Comparison of ENCODE assay signal across 25 cellular contexts in the genomic region with DNA sequence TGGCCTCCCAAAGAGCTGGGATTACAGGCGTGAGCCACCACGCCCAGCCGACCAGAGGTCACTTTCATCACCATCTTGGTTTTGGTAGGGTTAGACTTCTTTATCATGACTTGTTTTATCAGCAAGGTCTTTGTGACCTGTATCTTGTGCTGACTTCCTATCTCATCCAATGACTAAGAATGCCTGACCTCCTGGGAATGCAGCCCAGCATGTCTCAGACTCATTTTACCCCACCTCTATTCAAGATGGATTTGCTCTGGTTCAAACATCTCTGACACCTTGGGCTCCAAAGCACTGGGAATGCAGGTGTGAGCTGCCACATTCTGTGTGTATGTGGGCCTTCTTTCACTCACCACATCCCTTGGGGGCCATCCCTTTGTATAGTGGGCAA.
"Had no signal": no experiment of that assay in that cellular context is flagged by ENCODE, and none has a peak within 500 bp of the region (broad histone marks: within the 10 kb centered on the region; RNA-seq: fewer than 3 reads in every experiment).

No MANE protein-coding gene starts in this region.

- H3K4me3 ChIP-seq: coronary artery, gastrocnemius medialis, left lung, neural progenitor cell, prostate gland, right atrium auricular region, sigmoid colon, spleen, testis, tibial nerve, upper lobe of right lung, uterus had no signal

- H3K36me3 ChIP-seq: gastrocnemius medialis, left lung, neural progenitor cell, prostate gland, right atrium auricular region, sigmoid colon, spleen, tibial nerve, upper lobe of right lung, uterus had no signal

- H3K4me1 ChIP-seq: neural progenitor cell, prostate gland, uterus had no signal

- DNase-seq: effector memory CD8-positive, alpha-beta T cell; gastrocnemius medialis; head of caudate nucleus; kidney; left cardiac atrium; left lung; mesenchymal stem cell; midbrain; naive thymus-derived CD4-positive, alpha-beta T cell; sigmoid colon; spleen; stimulated activated CD4-positive, alpha-beta T cell treated with anti-CD3 and anti-CD28 coated beads, Interleukin-4, amount 100 ng/mL, for 4 hours; stimulated activated naive CD8-positive, alpha-beta T cell treated with anti-CD3 and anti-CD28 coated beads, Interleukin-15, Interleukin-2, amounts not matched to agents 100 U/mL and 50 U/mL, for 24 hours; substantia nigra; testis; upper lobe of right lung; uterus had no signal

- H3K9me3 ChIP-seq: gastrocnemius medialis, left lung, prostate gland, right atrium auricular region, sigmoid colon, spleen, testis, tibial nerve, upper lobe of right lung, uterus had no signal

- H3K27ac ChIP-seq: coronary artery, epithelial cell of prostate, gastrocnemius medialis, left lung, neural progenitor cell, prostate gland, right atrium auricular region, sigmoid colon, spleen, testis, tibial nerve, upper lobe of right lung, uterus had no signal

- ATAC-seq: effector memory CD8-positive, alpha-beta T cell; esophagus mucosa; gastrocnemius medialis; left cardiac atrium; left lung; naive thymus-derived CD4-positive, alpha-beta T cell; stimulated activated memory B cell treated with anti-CD40 and anti-IgM and Interleukin-4, amounts not matched to agents 10 μg/mL and 1 μg/mL and 100 μg/mL, for 72 hours; stimulated activated naive CD8-positive, alpha-beta T cell treated with anti-CD3 and anti-CD28 coated beads, Interleukin-15, Interleukin-2, amounts not matched to agents 100 U/mL and 50 U/mL, for 24 hours; upper lobe of right lung had no signal

- H3K27me3 ChIP-seq: gastrocnemius medialis, left lung, neural progenitor cell, right atrium auricular region, testis, upper lobe of right lung, uterus had no signal

- FAIRE-seq: kidney had no signal
